In genomic region chr3:182699550-182700170, GRCh38 we compare ENCODE assay signal across 22 cellular contexts.
"Had no signal": no experiment of that assay in that cellular context is flagged by ENCODE, and none has a peak within 500 bp of the region (broad histone marks: within the 10 kb centered on the region; RNA-seq: fewer than 3 reads in every experiment).

No MANE protein-coding gene starts in this region.

- DNase-seq: colonic mucosa; cortex of kidney; dorsolateral prefrontal cortex; effector CD4-positive, alpha-beta T cell; effector memory CD4-positive, alpha-beta T cell; foreskin keratinocyte; heart left ventricle; hypothalamus; immature natural killer cell; left cardiac atrium; left lung; left ventricle myocardium superior; lower lobe of right lung; mesenchymal stem cell; mucosa of descending colon; naive B cell; naive thymus-derived CD8-positive, alpha-beta T cell had no signal

- H3K4me2 ChIP-seq: hepatocyte had no signal

- H3K4me1 Mint-ChIP-seq: immature natural killer cell; naive B cell; naive thymus-derived CD8-positive, alpha-beta T cell had no signal

- H3K9me3 Mint-ChIP-seq: dendritic cell treated with granulocyte-macrophage colony-stimulating factor and Interleukin-4, amounts not matched to agents 40 ng/mL and 50 ng/mL, for 4 days; immature natural killer cell; naive thymus-derived CD8-positive, alpha-beta T cell had no signal

- H3K27ac ChIP-seq: colonic mucosa, dorsolateral prefrontal cortex, esophagus muscularis mucosa, foreskin keratinocyte, gastroesophageal sphincter, heart left ventricle, hepatocyte, left lung, lower lobe of right lung had no signal

- H3K79me2 ChIP-seq: hepatocyte had no signal

- H3K36me3 Mint-ChIP-seq: mesothelial cell of epicardium; naive B cell; naive thymus-derived CD8-positive, alpha-beta T cell had no signal

- H3K27me3 ChIP-seq: colonic mucosa, dorsolateral prefrontal cortex, foreskin keratinocyte, gastroesophageal sphincter, hepatocyte, left lung had no signal

- H3K4me1 ChIP-seq: colonic mucosa, esophagus muscularis mucosa, foreskin keratinocyte, gastroesophageal sphincter, heart left ventricle, left lung, lower lobe of right lung had no signal

- H3K4me3 ChIP-seq: colonic mucosa, dorsolateral prefrontal cortex, esophagus muscularis mucosa, gastroesophageal sphincter, heart left ventricle, hepatocyte, left lung, lower lobe of right lung, mucosa of descending colon had no signal

- H3K4me3 Mint-ChIP-seq: dendritic cell treated with granulocyte-macrophage colony-stimulating factor and Interleukin-4, amounts not matched to agents 40 ng/mL and 50 ng/mL, for 4 days; immature natural killer cell; mesothelial cell of epicardium; naive B cell; naive thymus-derived CD8-positive, alpha-beta T cell had no signal

- H2AFZ ChIP-seq: hepatocyte had no signal

- H3K36me3 ChIP-seq: colonic mucosa, esophagus muscularis mucosa, gastroesophageal sphincter, heart left ventricle, left lung, lower lobe of right lung had no signal

- H3K27ac Mint-ChIP-seq: dendritic cell treated with granulocyte-macrophage colony-stimulating factor and Interleukin-4, amounts not matched to agents 40 ng/mL and 50 ng/mL, for 4 days; immature natural killer cell; mesothelial cell of epicardium; naive thymus-derived CD8-positive, alpha-beta T cell had no signal

- ATAC-seq: foreskin keratinocyte; gastroesophageal sphincter; heart left ventricle; left cardiac atrium; left lung; left ventricle myocardium superior; lower lobe of right lung; mucosa of descending colon; naive thymus-derived CD8-positive, alpha-beta T cell had no signal
